Comparison of ENCODE assay signal across 9 cellular contexts in the genomic region with DNA sequence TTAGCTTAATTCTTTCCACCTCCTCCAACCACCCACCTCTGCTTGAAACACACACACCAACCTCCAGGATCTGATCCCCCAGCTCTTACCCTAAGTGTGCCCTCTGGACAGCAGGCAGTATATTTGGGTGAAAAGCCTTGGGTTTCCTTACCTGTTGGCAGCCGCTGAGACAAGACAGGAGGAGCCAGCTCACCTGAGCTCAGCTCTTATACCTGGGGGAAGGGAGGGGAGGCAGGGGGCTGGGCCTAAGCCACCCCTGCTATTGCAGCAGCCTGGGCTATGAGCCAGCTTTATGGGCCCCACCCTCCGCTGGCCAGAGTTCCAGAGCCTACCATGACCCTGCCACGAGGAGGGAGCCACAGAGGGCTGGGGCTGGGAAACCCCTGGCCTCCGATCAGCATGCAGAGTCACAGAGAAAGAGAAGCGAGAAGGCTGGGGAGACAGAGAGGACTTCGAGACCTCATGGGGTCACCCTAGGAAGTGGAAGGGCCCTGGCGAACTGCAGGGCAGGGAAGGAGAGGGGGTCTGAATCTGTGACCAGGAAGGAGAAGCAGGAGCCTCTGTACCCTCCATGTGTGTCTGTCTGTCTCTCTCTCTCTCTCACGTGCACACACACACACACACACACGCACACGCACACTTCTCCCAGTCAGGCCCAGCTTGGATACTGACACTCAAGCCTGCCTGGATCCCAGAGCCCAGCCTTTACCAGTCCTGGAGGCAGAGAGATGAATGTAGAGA. TPM values are rescaled to one million over a fixed set of nuclear protein-coding genes. Genes with fewer than 3 reads are reported as not detected.
A peak's percentile ranks its signal among the peaks of the same experiment; 100 is the strongest.
DNase-seq lines count a peak whose midpoint lies in the region; ATAC-seq and TF ChIP-seq lines count a peak whose summit lies in the region.
"Had no signal": no experiment of that assay in that cellular context is flagged by ENCODE, and none has a peak within 500 bp of the region (broad histone marks: within the 10 kb centered on the region; RNA-seq: fewer than 3 reads in every experiment).

Gene S100A14, minus strand, starts transcription at position 182 of the 741 bp plus-strand sequence. CDS start 467 bp downstream, outside the sequence.

- peak within 1 kb of the TSS in 11 of 12 donors; percentile 35 to 74 (median 62) for H3K27ac ChIP-seq in heart left ventricle
- peak within 1 kb of the TSS; percentile 72 for H3K27ac ChIP-seq in parathyroid adenoma
- no peak within 1 kb of the TSS for H3K27ac ChIP-seq in testis

- H3K27me3 ChIP-seq in heart left ventricle (no peaks in the 10 kb centered on the region), parathyroid adenoma (ENCODE audit: control insufficient read depth, insufficient read depth, low read length) (no peaks in the 10 kb centered on the region), testis (no peaks in the 10 kb centered on the region)

- no peak within 1 kb of the TSS for H3K9ac ChIP-seq in parathyroid adenoma

- no peak for TF ChIP-seq CTCF in heart left ventricle (IDR thresholded peaks at IDR 0.05)
- no peak for TF ChIP-seq CTCF in parathyroid adenoma (IDR thresholded peaks at IDR 0.05)
- no peak for TF ChIP-seq CTCF in testis (IDR thresholded peaks at IDR 0.05)

- no peaks in the 10 kb centered on the region for H3K79me2 ChIP-seq in parathyroid adenoma

- TF ChIP-seq POLR2A in heart left ventricle (IDR thresholded peaks at IDR 0.05) (no peak), testis (IDR thresholded peaks at IDR 0.05) (no peak)

- H3K9me3 ChIP-seq in heart left ventricle (no peaks in the 10 kb centered on the region), parathyroid adenoma (ENCODE audit: control insufficient read depth, low read length) (no peaks in the 10 kb centered on the region), testis (no peaks in the 10 kb centered on the region)

- peak within 1 kb of the TSS; percentile 36 for H2AFZ ChIP-seq in parathyroid adenoma

- intact Hi-C loops in heart left ventricle (cut with DNase I) (loop anchor here in 6 of 10 donors (2.0 to 5.0 kb wide), 5 partner anchors 44 to 104 kb away; no protein-coding TSS in a partner anchor), testis (cut with DNase I; ENCODE audit: low total_unique reads) (no loop called here)

- peak within 1 kb of the TSS; percentile 58 for H3K4me2 ChIP-seq in parathyroid adenoma (ENCODE audit: low read length)

- peaks cover 0 to 31% (median 21%) of the 10 kb centered on the region in 9 donors for H3K36me3 ChIP-seq in heart left ventricle
- no peaks in the 10 kb centered on the region for H3K36me3 ChIP-seq in parathyroid adenoma (ENCODE audit: control insufficient read depth, insufficient read depth, low read length)
- no peaks in the 10 kb centered on the region for H3K36me3 ChIP-seq in testis (ENCODE audit: low read depth, missing control alignments)

- peak in 3 of 4 donors; percentile 9 to 27 (median 22) for ATAC-seq in heart left ventricle
- ATAC-seq in HG02973 (IDR thresholded peaks at IDR 0.05; ENCODE audit: unreplicated experiment) = no peak

- H3K4me1 ChIP-seq in heart left ventricle (peaks cover 0 to 41% (median 20%) of the 10 kb centered on the region in 12 donors), parathyroid adenoma (peaks cover 13% of the 10 kb centered on the region), testis (peaks cover 8% of the 10 kb centered on the region)

- no peak within 1 kb of the TSS for H3K4me3 ChIP-seq in heart left ventricle
- H3K4me3 ChIP-seq in parathyroid adenoma (ENCODE audit: low read depth, low read length) = peak within 1 kb of the TSS; percentile 50
- no peak within 1 kb of the TSS for H3K4me3 ChIP-seq in testis

- DNase-seq in DMS153 (lab: John Stamatoyannopoulos, UW) (peak; percentile 45), NCI-H69 (lab: John Stamatoyannopoulos, UW) (peak; percentile 82), heart left ventricle (peak in 1 of 5 donors; percentile 55), testis (no peak), anterior cingulate cortex (lab: John Stamatoyannopoulos, UW) (no peak)
- no peak for DNase-seq in activated effector memory CD4-positive, alpha-beta T cell treated with anti-CD3 and anti-CD28 coated beads, Interleukin-2, amount 50 U/mL, for 16 hours
- DNase-seq: activated CD4-positive, alpha-beta memory T cell treated with anti-CD3 and anti-CD28 coated beads, Interleukin-2, amount 10 ng/mL, durations not matched to agents 7 days and 5 days had no signal

- 43 to 67% (median 61%) methylated on average over 7 to 10 of the region's 10 CpGs for WGBS in heart left ventricle, 4 donors
- WGBS in testis, 2 donors = 77 to 92% methylated on average over 8 to 10 of the region's 10 CpGs

RNA-seq across cellular contexts. Expression of gene S100A14, which starts in this region (rescaled TPM):
- total RNA-seq in heart left ventricle (1 to 10 TPM in 7 of 9 donors, under 1 TPM in 1, not detected in 1; 0.79 to 6.1 (median 3.9) TPM), testis (not detected)
- polyA plus RNA-seq in heart left ventricle (1 to 10 TPM; 1.7 to 4.4 TPM), testis (ENCODE audit: insufficient read depth, low read depth, low replicate concordance) (1.6 TPM)
- total RNA-seq: activated CD4-positive, alpha-beta memory T cell treated with anti-CD3 and anti-CD28 coated beads, Interleukin-2, amount 10 ng/mL, durations not matched to agents 7 days and 5 days had no signal

Comparison
In these comparisons a context has a peak if more than half of its experiments do, and no peak if none do; other contexts are left out.
1. DNase-seq: peak in DMS153 (single experiment) and NCI-H69 (single experiment); none in testis (single experiment), anterior cingulate cortex (0 of 58) and activated effector memory CD4-positive, alpha-beta T cell treated with anti-CD3 and anti-CD28 coated beads, Interleukin-2, amount 50 U/mL, for 16 hours (single experiment).
2. H3K27ac ChIP-seq: peak in heart left ventricle (11 of 12) and parathyroid adenoma (single experiment); none in testis (0 of 2).